ENCODE assay signal across 17 cellular contexts in genomic region chr2:233352141-233352842, GRCh38. TPM values are rescaled to one million over a fixed set of nuclear protein-coding genes. Genes with fewer than 3 reads are reported as not detected.
DNase-seq lines count a peak whose midpoint lies in the region; ATAC-seq and TF ChIP-seq lines count a peak whose summit lies in the region.
"Had no signal": no experiment of that assay in that cellular context is flagged by ENCODE, and none has a peak within 500 bp of the region (broad histone marks: within the 10 kb centered on the region; RNA-seq: fewer than 3 reads in every experiment).

No MANE protein-coding gene starts in this region.

- POLR2A ChIA-PET in RWPE1 (lab: Yijun Ruan, JAX; ENCODE audit: low non-redundant PET): interaction anchor here (0.5 kb wide), 1 partner anchor 42 kb away, joined by 4 read pairs; no protein-coding TSS in a partner anchor

- CTCF ChIA-PET in activated CD8-positive, alpha-beta memory T cell treated with anti-CD3 and anti-CD28 coated beads, Interleukin-2, amount 10 ng/mL, durations not matched to agents 7 days and 5 days (lab: Charles Lee): interaction anchor here (1.5 kb wide), 1 partner anchor 82 kb away, joined by 4 read pairs; no protein-coding TSS in a partner anchor
- CTCF ChIA-PET in RWPE1 (lab: Yijun Ruan, JAX): no interaction called here

- peaks cover 49% of the 10 kb centered on the region for H3K4me1 ChIP-seq in MM.1S (ENCODE audit: low read length)

- H3F3A ChIP-seq in MM.1S (ENCODE audit: insufficient read depth, low read length): peaks cover 9% of the 10 kb centered on the region

- H3K4me1 Mint-ChIP-seq in activated CD8-positive, alpha-beta memory T cell treated with anti-CD3 and anti-CD28 coated beads, Interleukin-2, amount 10 ng/mL, durations not matched to agents 7 days and 5 days: peaks cover 58% of the 10 kb centered on the region
- peaks cover 91% of the 10 kb centered on the region for H3K4me1 Mint-ChIP-seq in stimulated activated memory B cell treated with anti-CD40 and anti-IgM and Interleukin-4, amounts not matched to agents 10 μg/mL and 1 μg/mL and 100 μg/mL, for 72 hours

- peaks cover 25% of the 10 kb centered on the region for H3K79me2 ChIP-seq in MM.1S (ENCODE audit: low read length)

- no peak overlapping the region for H3K9ac ChIP-seq in MM.1S (ENCODE audit: low read length)

- no peaks in the 10 kb centered on the region for H3K9me2 ChIP-seq in MM.1S (replicated peaks; ENCODE audit: insufficient read depth, low read length)

- no peaks in the 10 kb centered on the region for H3K27me3 ChIP-seq in MM.1S (replicated peaks; ENCODE audit: insufficient read depth, low read length)
- H3K27me3 ChIP-seq: MG63, testis had no signal

- peak; percentile 54 for DNase-seq in activated CD8-positive, alpha-beta memory T cell treated with anti-CD3 and anti-CD28 coated beads for 24 hours
- DNase-seq in activated CD8-positive, alpha-beta memory T cell treated with anti-CD3 and anti-CD28 coated beads, Interleukin-2, amount 10 ng/mL, durations not matched to agents 7 days and 5 days: no peak
- DNase-seq in RWPE1 (ENCODE audit: low spot score): no peak
- peak; percentile 45 for DNase-seq in left lobe of liver (ENCODE audit: low spot score)
- DNase-seq in putamen (ENCODE audit: low spot score): no peak
- no peak for DNase-seq in MM.1S
- DNase-seq in NCI-H1092 treated with DMSO at 0.1 percent for 48 hours (lab: John Stamatoyannopoulos, UW): no peak
- DNase-seq: activated CD4-positive, alpha-beta T cell treated with anti-CD3 and anti-CD28 coated beads, Interleukin-2, amount 10 ng/mL, durations not matched to agents 24 days and 14 days; lower lobe of right lung; NCI-H1694 treated with DMSO at 0.1 percent for 48 hours; NCI-H345; testis had no signal

- H3K4me2 ChIP-seq in MM.1S (ENCODE audit: low read depth, low read length): no peak overlapping the region

- no peak overlapping the region for H3K27ac Mint-ChIP-seq in activated CD8-positive, alpha-beta memory T cell treated with anti-CD3 and anti-CD28 coated beads, Interleukin-2, amount 10 ng/mL, durations not matched to agents 7 days and 5 days
- H3K27ac Mint-ChIP-seq in stimulated activated memory B cell treated with anti-CD40 and anti-IgM and Interleukin-4, amounts not matched to agents 10 μg/mL and 1 μg/mL and 100 μg/mL, for 72 hours: peak overlapping the region; percentile 99
- H3K27ac Mint-ChIP-seq: activated CD4-positive, alpha-beta T cell treated with anti-CD3 and anti-CD28 coated beads, Interleukin-2, amount 10 ng/mL, durations not matched to agents 24 days and 14 days had no signal

- H3K9me3 ChIP-seq in MM.1S (replicated peaks; ENCODE audit: insufficient read depth, low read length): no peaks in the 10 kb centered on the region
- H3K9me3 ChIP-seq: lower lobe of right lung, MG63, testis had no signal

- H3K27me3 Mint-ChIP-seq in activated CD8-positive, alpha-beta memory T cell treated with anti-CD3 and anti-CD28 coated beads, Interleukin-2, amount 10 ng/mL, durations not matched to agents 7 days and 5 days: no peaks in the 10 kb centered on the region
- no peaks in the 10 kb centered on the region for H3K27me3 Mint-ChIP-seq in stimulated activated memory B cell treated with anti-CD40 and anti-IgM and Interleukin-4, amounts not matched to agents 10 μg/mL and 1 μg/mL and 100 μg/mL, for 72 hours

- ATAC-seq in activated CD8-positive, alpha-beta memory T cell treated with anti-CD3 and anti-CD28 coated beads, Interleukin-2, amount 10 ng/mL, durations not matched to agents 7 days and 5 days: no peak
- ATAC-seq in left lobe of liver: no peak
- ATAC-seq in stimulated activated memory B cell treated with anti-CD40 and anti-IgM and Interleukin-4, amounts not matched to agents 10 μg/mL and 1 μg/mL and 100 μg/mL, for 72 hours: no peak

- no peak for TF ChIP-seq CTCF in RWPE1 (conservative IDR thresholded peaks at IDR 0.05; ENCODE audit: low read depth)
- no peak for TF ChIP-seq CTCF in MM.1S (IDR thresholded peaks at IDR 0.05; ENCODE audit: low read length)

- H4K20me1 ChIP-seq in MM.1S (ENCODE audit: insufficient read depth, low read length): no peaks in the 10 kb centered on the region

- H3K27ac ChIP-seq in RWPE1: peak overlapping the region; percentile 77
- H3K27ac ChIP-seq in MM.1S (ENCODE audit: low read length): no peak overlapping the region
- H3K27ac ChIP-seq: lower lobe of right lung, testis had no signal

- no peaks in the 10 kb centered on the region for H3K36me3 ChIP-seq in MM.1S (replicated peaks; ENCODE audit: insufficient read depth, low read length)
- H3K36me3 ChIP-seq: lower lobe of right lung had no signal

- no peak overlapping the region for H3K4me3 ChIP-seq in MM.1S (ENCODE audit: low read length)
- H3K4me3 ChIP-seq: lower lobe of right lung, MG63, testis had no signal

- no peak overlapping the region for H3K4me3 Mint-ChIP-seq in activated CD8-positive, alpha-beta memory T cell treated with anti-CD3 and anti-CD28 coated beads, Interleukin-2, amount 10 ng/mL, durations not matched to agents 7 days and 5 days
- H3K4me3 Mint-ChIP-seq in stimulated activated memory B cell treated with anti-CD40 and anti-IgM and Interleukin-4, amounts not matched to agents 10 μg/mL and 1 μg/mL and 100 μg/mL, for 72 hours: peak overlapping the region; percentile 29
- H3K4me3 Mint-ChIP-seq: activated CD4-positive, alpha-beta T cell treated with anti-CD3 and anti-CD28 coated beads, Interleukin-2, amount 10 ng/mL, durations not matched to agents 24 days and 14 days had no signal

- H3K9me3 Mint-ChIP-seq in activated CD8-positive, alpha-beta memory T cell treated with anti-CD3 and anti-CD28 coated beads, Interleukin-2, amount 10 ng/mL, durations not matched to agents 7 days and 5 days (ENCODE audit: low read depth): no peaks in the 10 kb centered on the region
- H3K9me3 Mint-ChIP-seq in stimulated activated memory B cell treated with anti-CD40 and anti-IgM and Interleukin-4, amounts not matched to agents 10 μg/mL and 1 μg/mL and 100 μg/mL, for 72 hours: no peaks in the 10 kb centered on the region
- H3K9me3 Mint-ChIP-seq: activated CD4-positive, alpha-beta T cell treated with anti-CD3 and anti-CD28 coated beads, Interleukin-2, amount 10 ng/mL, durations not matched to agents 24 days and 14 days had no signal

- H2AFZ ChIP-seq in MM.1S (ENCODE audit: low read length): no peak overlapping the region

- H3K36me3 Mint-ChIP-seq in activated CD8-positive, alpha-beta memory T cell treated with anti-CD3 and anti-CD28 coated beads, Interleukin-2, amount 10 ng/mL, durations not matched to agents 7 days and 5 days: peaks cover 20% of the 10 kb centered on the region
- peaks cover 8% of the 10 kb centered on the region for H3K36me3 Mint-ChIP-seq in stimulated activated memory B cell treated with anti-CD40 and anti-IgM and Interleukin-4, amounts not matched to agents 10 μg/mL and 1 μg/mL and 100 μg/mL, for 72 hours

RNA-seq across cellular contexts. Expression of gene DGKD, which starts 2.0 kb away (rescaled TPM):
- total RNA-seq in activated CD8-positive, alpha-beta memory T cell treated with anti-CD3 and anti-CD28 coated beads, Interleukin-2, amount 10 ng/mL, durations not matched to agents 7 days and 5 days: 10 to 100 TPM; 42.3 to 92.4 TPM
- total RNA-seq in left lobe of liver: 17.9 TPM

RNA-seq across cellular contexts. Expression of gene SAG, which starts 44.7 kb away (rescaled TPM):
- under 1 TPM; 0.09 to 0.23 TPM for total RNA-seq in activated CD8-positive, alpha-beta memory T cell treated with anti-CD3 and anti-CD28 coated beads, Interleukin-2, amount 10 ng/mL, durations not matched to agents 7 days and 5 days
- total RNA-seq in left lobe of liver: not detected
- total RNA-seq: activated CD4-positive, alpha-beta T cell treated with anti-CD3 and anti-CD28 coated beads, Interleukin-2, amount 10 ng/mL, durations not matched to agents 24 days and 14 days; bronchial epithelial cell; Daoy; lower lobe of right lung; myocyte had no signal

Comparison
In these comparisons a context has a peak if more than half of its experiments do, and no peak if none do; other contexts are left out.
1. DNase-seq: peak in activated CD8-positive, alpha-beta memory T cell treated with anti-CD3 and anti-CD28 coated beads for 24 hours (single experiment) and left lobe of liver (single experiment); none in activated CD8-positive, alpha-beta memory T cell treated with anti-CD3 and anti-CD28 coated beads, Interleukin-2, amount 10 ng/mL, durations not matched to agents 7 days and 5 days (single experiment), RWPE1 (single experiment), putamen (single experiment), MM.1S (single experiment) and NCI-H1092 treated with DMSO at 0.1 percent for 48 hours (single experiment).